ENCODE assay signal across 12 cellular contexts in the genomic region with DNA sequence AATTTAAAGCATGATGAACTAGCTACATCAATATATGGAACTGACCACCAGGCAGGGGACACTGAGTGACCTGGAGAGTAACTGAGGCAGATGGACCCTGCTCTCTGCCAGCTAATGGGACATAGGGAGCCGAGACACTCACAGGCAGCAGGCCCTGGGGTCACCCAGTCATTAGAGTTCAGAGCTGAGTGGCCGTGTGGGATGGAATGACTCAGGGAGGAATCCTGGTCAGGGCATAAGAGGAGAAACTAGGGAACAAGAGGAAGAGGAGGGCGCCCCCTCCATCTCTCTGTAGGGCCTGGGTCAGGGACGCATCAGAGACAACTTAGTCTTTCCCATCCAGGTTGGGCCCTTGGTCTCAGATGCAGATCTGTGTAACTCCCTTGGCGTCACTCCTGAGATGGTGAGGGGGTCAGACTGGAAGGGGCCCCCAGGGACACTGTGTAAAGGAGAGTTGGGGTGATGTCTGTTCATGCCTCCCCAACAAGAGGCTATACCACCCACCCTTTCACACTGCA. TPM values are rescaled to one million over a fixed set of nuclear protein-coding genes. Genes with fewer than 3 reads are reported as not detected.
A peak's percentile ranks its signal among the peaks of the same experiment; 100 is the strongest.
DNase-seq lines count a peak whose midpoint lies in the region; FAIRE-seq and TF ChIP-seq lines count a peak whose summit lies in the region.
"Had no signal": no experiment of that assay in that cellular context is flagged by ENCODE, and none has a peak within 500 bp of the region (broad histone marks: within the 10 kb centered on the region; RNA-seq: fewer than 3 reads in every experiment).

No MANE protein-coding gene starts in this region.

- H3K27me3 Mint-ChIP-seq in nephron (ENCODE audit: low read depth), result no peaks in the 10 kb centered on the region

- no peaks in the 10 kb centered on the region for H3K23me2 ChIP-seq in H1 (ENCODE audit: low read depth, low read length)

- no peak overlapping the region for H3K14ac ChIP-seq in H1 (ENCODE audit: insufficient read length)

- TF ChIP-seq CTCF in H1 (IDR thresholded peaks at IDR 0.05; ENCODE audit: control extremely low read depth in 1 of 3, insufficient read depth in 1 of 3, low read depth in 1 of 3, low read length in 3 of 3) (no peak), nephron (IDR thresholded peaks at IDR 0.05; ENCODE audit: unreplicated experiment in 3 of 3) (no peak)

- H3K9me3 ChIP-seq in H1 (ENCODE audit: insufficient read depth in 2 of 2, low read depth in 1 of 2, low read length in 1 of 2), result no peaks in the 10 kb centered on the region

- H3K27ac Mint-ChIP-seq in nephron, result peak overlapping the region; percentile 6 to 92 (median 79)

- FAIRE-seq in H54 (lab: Jason Lieb, UNC) (no peak), H1 (lab: Jason Lieb, UNC) (no peak)

- H2BK15ac ChIP-seq in H1 (ENCODE audit: low read length), result no peak overlapping the region

- no peak overlapping the region for H3K4me2 ChIP-seq in H1 (ENCODE audit: insufficient read depth in 1 of 2, low read depth in 2 of 2, low read length in 2 of 2)

- H3K36me3 ChIP-seq in ACC112 (ENCODE audit: insufficient read depth, low read length) (peaks cover 10% of the 10 kb centered on the region; the same call in 1 of the 2 replicates), H1 (ENCODE audit: control insufficient read depth in 2 of 4, insufficient read depth in 4 of 4, low read length in 3 of 4) (peaks cover 2 to 15% (median 4%) of the 10 kb centered on the region in 4 experiments; a peak in 6 of 8 replicates)

- H2BK20ac ChIP-seq in H1 (ENCODE audit: low read length), result no peak overlapping the region

- H2AK5ac ChIP-seq in H1 (ENCODE audit: low read depth, low read length), result no peak overlapping the region

- POLR2A ChIA-PET in H1 (lab: Charles Lee; ENCODE audit: partially characterized antibody), result interaction anchor here (1.3 kb wide), 1 partner anchor 13 kb away, joined by 3 read pairs; no protein-coding TSS in a partner anchor

- peaks cover 12% of the 10 kb centered on the region for H3K79me1 ChIP-seq in H1 (ENCODE audit: low read depth, low read length)

- peak; percentile 53 for DNase-seq in H54 (ENCODE audit: insufficient read length, low spot score)
- no peak for DNase-seq in H1 (ENCODE audit: low read depth in 1 of 2, low spot score in 2 of 2)
- DNase-seq in DMS153 (lab: John Stamatoyannopoulos, UW), result no peak
- no peak for DNase-seq in epidermal melanocyte (ENCODE audit: insufficient read length, low spot score)
- no peak for DNase-seq in activated CD4-positive, alpha-beta T cell treated with anti-CD3 and anti-CD28 coated beads for 4 hours
- DNase-seq in H4 (ENCODE audit: low spot score), result no peak
- DNase-seq: activated CD8-positive, alpha-beta memory T cell treated with anti-CD3 and anti-CD28 coated beads, Interleukin-2, amount 50 U/mL, for 48 hours; cortex of kidney; NCI-H146 had no signal

- no peaks in the 10 kb centered on the region for H3K9me3 Mint-ChIP-seq in nephron

- no peak overlapping the region for H4K91ac ChIP-seq in H1 (replicated peaks; ENCODE audit: insufficient read length, low read length)

- H3K27ac ChIP-seq in ACC112 (ENCODE audit: low read depth, low read length), result peak overlapping the region; percentile 94
- H3K27ac ChIP-seq in H1 (ENCODE audit: low read depth, low read length), result no peak overlapping the region

- H3K23ac ChIP-seq in H1 (ENCODE audit: insufficient read length), result no peak overlapping the region

- H3K9ac ChIP-seq in H1 (replicated peaks in 1 of 4; ENCODE audit: extremely low read depth in 1 of 4, low read depth in 3 of 4, low read length in 3 of 4), result no peak overlapping the region

- H3K27me3 ChIP-seq in ACC112 (ENCODE audit: insufficient read depth, low read length) (no peaks in the 10 kb centered on the region), H1 (replicated peaks in 1 of 4; ENCODE audit: control insufficient read depth in 3 of 4, extremely low read depth in 1 of 4, insufficient read depth in 3 of 4, low read length in 3 of 4) (no peaks in the 10 kb centered on the region)

- H2AFZ ChIP-seq in ACC112 (ENCODE audit: low read length, unreplicated experiment) (no peak overlapping the region), H1 (ENCODE audit: low read length) (no peak overlapping the region)

- no peak overlapping the region for H3K4me3 ChIP-seq in ACC112 (ENCODE audit: low read depth, low read length)
- H3K4me3 ChIP-seq in H1 (ENCODE audit: extremely low read depth in 1 of 4, insufficient read depth in 2 of 4, low read depth in 3 of 4, low read length in 4 of 4), result no peak overlapping the region

- H3K4me1 ChIP-seq in ACC112 (ENCODE audit: control insufficient read depth, insufficient read depth, low read length, unreplicated experiment), result peaks cover 55% of the 10 kb centered on the region
- peaks cover 4 to 14% (median 8%) of the 10 kb centered on the region in 4 experiments; a peak in 6 of 7 replicates for H3K4me1 ChIP-seq in H1 (replicated peaks in 1 of 4; ENCODE audit: control insufficient read depth in 3 of 4, insufficient read depth in 4 of 4, low read length in 3 of 4)

- 88% methylated on average over 5 of the region's 5 CpGs; no CpG with 5 or more reads in 1 of the 2 experiments for WGBS in H1 (ENCODE audit: extremely low coverage in 1 of 2, insufficient coverage in 1 of 2, insufficient read length in 1 of 2, insufficient replicate concordance in 2 of 2, low coverage in 1 of 2, low lambda C conversion rate in 2 of 2, missing lambda C conversion rate in 1 of 2), 2 experiments

- H2BK12ac ChIP-seq in H1 (ENCODE audit: low read depth, low read length), result no peak overlapping the region

- no peak for TF ChIP-seq RAD21 in H1 (IDR thresholded peaks at IDR 0.05 in 1 of 2, conservative IDR thresholded peaks at IDR 0.05 in 1 of 2; ENCODE audit: low read depth in 2 of 2, low read length in 2 of 2)

- H4K8ac ChIP-seq in H1 (ENCODE audit: extremely low read depth, insufficient read depth, low read length), result no peak overlapping the region

- H2BK5ac ChIP-seq in H1 (ENCODE audit: low read depth, low read length), result 0 out of 2 replicates have a peak overlapping the region, but pooled peaks have one; percentile 52

- no peak overlapping the region for H4K5ac ChIP-seq in H1 (ENCODE audit: insufficient read length, low read depth, low read length)

- no peak overlapping the region for H3K4me3 Mint-ChIP-seq in nephron

- no peak overlapping the region for H3K4ac ChIP-seq in H1 (replicated peaks; ENCODE audit: insufficient read length, low read depth, low read length)

- peaks cover 13 to 28% of the 10 kb centered on the region in 2 experiments for H4K20me1 ChIP-seq in H1 (replicated peaks in 1 of 2; ENCODE audit: control insufficient read depth in 1 of 2, insufficient read depth in 2 of 2, low read length in 2 of 2)

- peaks cover 40% of the 10 kb centered on the region for H3K36me3 Mint-ChIP-seq in nephron (ENCODE audit: low read depth)

- CTCF ChIA-PET in H1 (lab: Charles Lee; ENCODE audit: partially characterized antibody), result interaction anchor here (1.2 to 11.0 kb wide), 9 partner anchors 11 to 273 kb away, joined by 3 to 99 read pairs (median 6); partner anchors contain the start of gene NBEAL2

- no peak overlapping the region for H2BK120ac ChIP-seq in H1 (replicated peaks; ENCODE audit: low read depth, low read length)

- TF ChIP-seq POLR2A in H54 (IDR thresholded peaks at IDR 0.05; ENCODE audit: low read depth, low read length) (no peak), H1 (IDR thresholded peaks at IDR 0.05; ENCODE audit: control extremely low read depth in 1 of 2, low read depth in 2 of 2, low read length in 2 of 2) (no peak)

- TF ChIP-seq EP300 in H1 (IDR thresholded peaks at IDR 0.05; ENCODE audit: borderline replicate concordance in 1 of 2, low read depth in 2 of 2, low read length in 2 of 2), result no peak

- no peak overlapping the region for H3K56ac ChIP-seq in H1 (replicated peaks; ENCODE audit: insufficient read length, low read depth, low read length)

- H3K18ac ChIP-seq in H1 (ENCODE audit: extremely low read depth, low read length), result no peak overlapping the region

- peaks cover 59% of the 10 kb centered on the region for H3K4me1 Mint-ChIP-seq in nephron

- H3K79me2 ChIP-seq in ACC112 (ENCODE audit: control insufficient read depth, insufficient read depth, low read length, unreplicated experiment), result peaks cover 38% of the 10 kb centered on the region
- peaks cover 0 to 53% of the 10 kb centered on the region in 2 experiments; a peak in 1 of 4 replicates for H3K79me2 ChIP-seq in H1 (ENCODE audit: control insufficient read depth in 1 of 2, insufficient read depth in 2 of 2, low read length in 2 of 2)

RNA-seq across cellular contexts. Expression of gene CCDC12, which starts 39.8 kb away (rescaled TPM):
- total RNA-seq in H1 (2021; fragmentation: NEBNext Ultra II Directional; extraction: Animal tissue kit (Norgen Biotek cat#: 25700)), result 41.3 and 44.4 TPM in 2 replicates
- polyA plus RNA-seq in H1 (2011; rRNA removed), result 29.5 and 41.5 TPM in 2 replicates
- polyA plus RNA-seq in H1 (2011; cell fraction: cytosol; rRNA removed), result 57.2 TPM
- 37.1 TPM for polyA plus RNA-seq in H1 (2011; cell fraction: nucleus; rRNA removed)
- polyA plus RNA-seq in H1 (2012, experiment 1 of 2), result 50.0 to 59.6 TPM (median 58.4 TPM) in 4 replicates
- 27.9 TPM for polyA plus RNA-seq in H1 (2012, experiment 2 of 2)
- polyA plus RNA-seq in H1 (2013, experiment 1 of 2), result 39.5 TPM
- polyA plus RNA-seq in H1 (2013, experiment 2 of 2), result 41.8 TPM
- polyA minus RNA-seq in H1 (2011; rRNA and poly(A)+ RNA removed), result 20.6 and 38.9 TPM in 2 replicates
- 12.0 TPM for polyA minus RNA-seq in H1 (2011; cell fraction: cytosol; rRNA and poly(A)+ RNA removed)
- 55.5 TPM for polyA minus RNA-seq in H1 (2011; cell fraction: nucleus; rRNA and poly(A)+ RNA removed)
- total RNA-seq in H4 (2014; rRNA removed; shearing (Covaris generic)), result 15.1 and 16.0 TPM in 2 replicates

RNA-seq across cellular contexts. Expression of gene NBEAL2, which starts 42.7 kb away (rescaled TPM):
- total RNA-seq in H1 (2021; fragmentation: NEBNext Ultra II Directional; extraction: Animal tissue kit (Norgen Biotek cat#: 25700)), result 45.8 and 46.9 TPM in 2 replicates
- polyA plus RNA-seq in H1 (2011; rRNA removed), result 27.3 and 47.8 TPM in 2 replicates
- polyA plus RNA-seq in H1 (2011; cell fraction: cytosol; rRNA removed), result 30.9 TPM
- polyA plus RNA-seq in H1 (2011; cell fraction: nucleus; rRNA removed), result 332 TPM
- polyA plus RNA-seq in H1 (2012, experiment 1 of 2), result 36.4 to 64.7 TPM (median 55.9 TPM) in 4 replicates
- polyA plus RNA-seq in H1 (2012, experiment 2 of 2), result 42.2 TPM
- polyA plus RNA-seq in H1 (2013, experiment 1 of 2), result 15.7 TPM
- 14.2 TPM for polyA plus RNA-seq in H1 (2013, experiment 2 of 2)
- polyA minus RNA-seq in H1 (2011; rRNA and poly(A)+ RNA removed), result 19.1 and 33.7 TPM in 2 replicates
- 16.9 TPM for polyA minus RNA-seq in H1 (2011; cell fraction: cytosol; rRNA and poly(A)+ RNA removed)
- 58.1 TPM for polyA minus RNA-seq in H1 (2011; cell fraction: nucleus; rRNA and poly(A)+ RNA removed)
- total RNA-seq in H4 (2014; rRNA removed; shearing (Covaris generic)), result 3.3 and 4.0 TPM in 2 replicates

RNA-seq across cellular contexts. Expression of gene PTH1R, which starts 59.3 kb away (rescaled TPM):
- 0.21 and 1.5 TPM in 2 replicates for total RNA-seq in H1 (2021; fragmentation: NEBNext Ultra II Directional; extraction: Animal tissue kit (Norgen Biotek cat#: 25700))
- 0.57 and 1.9 TPM in 2 replicates for polyA plus RNA-seq in H1 (2011; rRNA removed)
- 0.89 TPM for polyA plus RNA-seq in H1 (2011; cell fraction: cytosol; rRNA removed)
- polyA plus RNA-seq in H1 (2011; cell fraction: nucleus; rRNA removed), result 3.4 TPM
- 0.27 to 1.1 TPM (median 0.67 TPM) in 4 replicates for polyA plus RNA-seq in H1 (2012, experiment 1 of 2)
- polyA plus RNA-seq in H1 (2012, experiment 2 of 2), result 0.54 TPM
- 0.63 TPM for polyA plus RNA-seq in H1 (2013, experiment 1 of 2)
- polyA plus RNA-seq in H1 (2013, experiment 2 of 2), result 0.79 TPM
- polyA minus RNA-seq in H1 (2011; rRNA and poly(A)+ RNA removed), result 0.73 and 0.88 TPM in 2 replicates
- polyA minus RNA-seq in H1 (2011; cell fraction: cytosol; rRNA and poly(A)+ RNA removed), result not detected
- 2.3 TPM for polyA minus RNA-seq in H1 (2011; cell fraction: nucleus; rRNA and poly(A)+ RNA removed)
- total RNA-seq in H4 (2014; rRNA removed; shearing (Covaris generic)), result 0.43 TPM in 1 of 2 replicates, not detected in the other
- total RNA-seq: SK-MEL-5 had no signal
